Comparison of ENCODE assay signal across 8 cellular contexts in genomic region chr3:143016321-143016972, GRCh38. TPM values are rescaled to one million over a fixed set of nuclear protein-coding genes. Genes with fewer than 3 reads are reported as not detected.
DNase-seq lines count a peak whose midpoint lies in the region; ATAC-seq, FAIRE-seq and TF ChIP-seq lines count a peak whose summit lies in the region.

No MANE protein-coding gene starts in this region.

- TF ChIP-seq CTCF in AG10803 (conservative IDR thresholded peaks at IDR 0.05; ENCODE audit: low read length), result peak; percentile 44
- peak; percentile 30 for TF ChIP-seq CTCF in SU-DHL-6 (IDR thresholded peaks at IDR 0.05; ENCODE audit: insufficient read depth, low read length, poor library complexity, severe bottlenecking)

- no peak overlapping the region for H2AFZ ChIP-seq in SU-DHL-6 (ENCODE audit: low read depth, low read length, severe bottlenecking)

- H3K4me2 ChIP-seq in SU-DHL-6 (ENCODE audit: low read depth, low read length, poor library complexity, severe bottlenecking), result no peak overlapping the region

- no peak for ATAC-seq in GM18858 (IDR thresholded peaks at IDR 0.05; ENCODE audit: unreplicated experiment)

- peaks cover 39% of the 10 kb centered on the region for H3K36me3 Mint-ChIP-seq in activated naive CD8-positive, alpha-beta T cell treated with anti-CD3 and anti-CD28 coated beads for 36 hours

- no peak overlapping the region for H3K9ac ChIP-seq in SU-DHL-6 (ENCODE audit: low read length)

- no peak for TF ChIP-seq POLR2A in H54 (IDR thresholded peaks at IDR 0.05; ENCODE audit: low read depth, low read length)

- H3K27ac Mint-ChIP-seq in activated naive CD8-positive, alpha-beta T cell treated with anti-CD3 and anti-CD28 coated beads for 36 hours, result no peak overlapping the region

- H3K27me3 Mint-ChIP-seq in activated naive CD8-positive, alpha-beta T cell treated with anti-CD3 and anti-CD28 coated beads for 36 hours, result no peaks in the 10 kb centered on the region

- H3K27ac ChIP-seq in SU-DHL-6 (ENCODE audit: low read depth, low read length), result no peak overlapping the region

- H3K79me2 ChIP-seq in SU-DHL-6 (ENCODE audit: insufficient read depth, low read length), result peaks cover 58% of the 10 kb centered on the region

- peaks cover 48% of the 10 kb centered on the region for H3F3A ChIP-seq in SU-DHL-6 (ENCODE audit: insufficient read depth)

- no peak overlapping the region for H3K4me3 ChIP-seq in AG10803 (ENCODE audit: low read length)
- no peak overlapping the region for H3K4me3 ChIP-seq in SU-DHL-6 (ENCODE audit: insufficient read depth, low read length, poor library complexity, severe bottlenecking)

- peak; percentile 27 for FAIRE-seq in H54 (lab: Jason Lieb, UNC)

- no peaks in the 10 kb centered on the region for H3K9me3 ChIP-seq in SU-DHL-6 (ENCODE audit: insufficient read depth, low read length)

- H3K27me3 ChIP-seq in SU-DHL-6 (ENCODE audit: low read length), result no peaks in the 10 kb centered on the region

- H3K4me3 Mint-ChIP-seq in activated naive CD8-positive, alpha-beta T cell treated with anti-CD3 and anti-CD28 coated beads for 36 hours, result no peak overlapping the region

- no peaks in the 10 kb centered on the region for H3K9me2 ChIP-seq in SU-DHL-6 (replicated peaks; ENCODE audit: insufficient read depth, low read length)

- H4K20me1 ChIP-seq in SU-DHL-6 (ENCODE audit: low read depth, low read length), result peaks cover 48% of the 10 kb centered on the region

- H3K9me3 Mint-ChIP-seq in activated naive CD8-positive, alpha-beta T cell treated with anti-CD3 and anti-CD28 coated beads for 36 hours, result no peaks in the 10 kb centered on the region

- H3K4me1 Mint-ChIP-seq in activated naive CD8-positive, alpha-beta T cell treated with anti-CD3 and anti-CD28 coated beads for 36 hours, result peaks cover 20% of the 10 kb centered on the region

- DNase-seq in AG10803 (ENCODE audit: low read depth) (no peak), H54 (ENCODE audit: insufficient read length, low spot score) (no peak), kidney tubule cell (ENCODE audit: low spot score) (peak; percentile 17), medulla oblongata (ENCODE audit: extremely low spot score) (no peak)
- no peak for DNase-seq in activated T-cell treated with anti-CD3 and anti-CD28 coated beads, Interleukin-2, amount 50 U/mL, for 1 hour
- DNase-seq in activated naive CD8-positive, alpha-beta T cell treated with anti-CD3 and anti-CD28 coated beads for 36 hours, result no peak

- peaks cover 63% of the 10 kb centered on the region for H3K36me3 ChIP-seq in SU-DHL-6 (ENCODE audit: low read length)

RNA-seq across cellular contexts. Expression of gene U2SURP, which starts 15.1 kb away (rescaled TPM):
- total RNA-seq in activated naive CD8-positive, alpha-beta T cell treated with anti-CD3 and anti-CD28 coated beads for 36 hours, result 100 to 1,000 TPM; 201 to 209 TPM

RNA-seq across cellular contexts. Expression of gene PAQR9, which starts 53.0 kb away (rescaled TPM):
- not detected for total RNA-seq in activated naive CD8-positive, alpha-beta T cell treated with anti-CD3 and anti-CD28 coated beads for 36 hours
